7 cellular contexts compared by ENCODE assay signal in genomic region chr17:45343967-45344664, GRCh38. TPM values are rescaled to one million over a fixed set of nuclear protein-coding genes. Genes with fewer than 3 reads are reported as not detected.
A peak's percentile ranks its signal among the peaks of the same experiment; 100 is the strongest.
DNase-seq lines count a peak whose midpoint lies in the region; ATAC-seq, FAIRE-seq and TF ChIP-seq lines count a peak whose summit lies in the region.
"Not testable (repeated sequence)": the region's sequence is repeated elsewhere in the genome, so short reads cannot be mapped to it uniquely, and the experiment has no call there.

No MANE protein-coding gene starts in this region.

- H4K20me1 ChIP-seq in H9 (ENCODE audit: control insufficient read depth, insufficient read depth, insufficient read length); K562 (replicated peaks; ENCODE audit: control insufficient read depth, insufficient read depth, low read length); H1 (replicated peaks in 1 of 2; ENCODE audit: control insufficient read depth in 1 of 2, insufficient read depth in 2 of 2, low read length in 2 of 2); HepG2 (ENCODE audit: insufficient read depth, low read length): not testable (repeated sequence)

- not testable (repeated sequence) for TF ChIP-seq RAD21 in K562 (CRISPR knock-in tag; conservative IDR thresholded peaks at IDR 0.05 in 1 of 2, IDR thresholded peaks at IDR 0.05 in 1 of 2); H1 (IDR thresholded peaks at IDR 0.05 in 1 of 2, conservative IDR thresholded peaks at IDR 0.05 in 1 of 2; ENCODE audit: low read depth in 2 of 2, low read length in 2 of 2); HepG2 (CRISPR knock-in tag; IDR thresholded peaks at IDR 0.05)

- not testable (repeated sequence) for H3K79me2 ChIP-seq in H9 (ENCODE audit: insufficient read depth, low read length); K562 (ENCODE audit: control insufficient read depth, insufficient read depth, low read length); H1 (ENCODE audit: control insufficient read depth in 1 of 2, insufficient read depth in 2 of 2, low read length in 2 of 2); HepG2 (ENCODE audit: insufficient read depth, low read length)

- not testable (repeated sequence) for H3K27me3 ChIP-seq in H9 (ENCODE audit: insufficient read depth, low read length); Panc1 (ENCODE audit: control insufficient read depth, insufficient read depth, low read length); K562 (ENCODE audit: control insufficient read depth in 2 of 2, insufficient read depth in 2 of 2, low read length in 2 of 2); H1 (replicated peaks in 1 of 4; ENCODE audit: control insufficient read depth in 3 of 4, extremely low read depth in 1 of 4, insufficient read depth in 3 of 4, low read length in 3 of 4); suprapubic skin
- peaks cover 0 to 10% of the 10 kb centered on the region in 2 experiments; a peak in 2 of 5 replicates for H3K27me3 ChIP-seq in HepG2 (ENCODE audit: control insufficient read depth in 1 of 2, insufficient read depth in 2 of 2, low read length in 2 of 2)

- ATAC-seq in Panc1, K562, HepG2, sciatic nerve: not testable (repeated sequence)

- not testable (repeated sequence) for H2BK5ac ChIP-seq in H9 (ENCODE audit: insufficient read length, low read length); H1 (ENCODE audit: low read depth, low read length)

- H4K5ac ChIP-seq in H9 (ENCODE audit: insufficient read length, low read depth, low read length); H1 (ENCODE audit: insufficient read length, low read depth, low read length): not testable (repeated sequence)

- H3K27me3 Mint-ChIP-seq in H9 (ENCODE audit: low read depth), result not testable (repeated sequence)

- not testable (repeated sequence) for H4K8ac ChIP-seq in H9 (replicated peaks; ENCODE audit: insufficient read length, low read depth, low read length); H1 (ENCODE audit: extremely low read depth, insufficient read depth, low read length)

- not testable (repeated sequence) for H2AFZ ChIP-seq in H9 (ENCODE audit: low read length); K562 (ENCODE audit: low read depth, low read length); H1 (ENCODE audit: low read length); HepG2 (ENCODE audit: low read length)

- DNase-seq in H9, result peak; percentile 10
- not testable (repeated sequence) for DNase-seq in Panc1 (ENCODE audit: low read depth, low spot score); K562 (ENCODE audit: extremely low read depth in 1 of 4, low spot score in 3 of 4); H1 (ENCODE audit: low read depth in 1 of 2, low spot score in 2 of 2); HepG2 (ENCODE audit: low spot score)
- DNase-seq in sciatic nerve (ENCODE audit: low spot score), result peak; percentile 23
- peak; percentile 27 to 29 for DNase-seq in suprapubic skin (ENCODE audit: low spot score in 2 of 2)

- not testable (repeated sequence) for H3K9ac ChIP-seq in H9 (ENCODE audit: extremely low read depth, insufficient read length, low read length); K562 (ENCODE audit: insufficient read depth in 1 of 2, low read depth in 2 of 2, low read length in 2 of 2); H1 (replicated peaks in 1 of 4; ENCODE audit: extremely low read depth in 1 of 4, low read depth in 3 of 4, low read length in 3 of 4); HepG2 (ENCODE audit: insufficient read depth, low read depth, low read length)

- not testable (repeated sequence) for H3K4me3 Mint-ChIP-seq in H9

- H3K79me1 ChIP-seq in H9 (ENCODE audit: insufficient read depth, low read depth, low read length, poor library complexity, severe bottlenecking); H1 (ENCODE audit: low read depth, low read length): not testable (repeated sequence)

- H2BK20ac ChIP-seq in H9 (ENCODE audit: low read depth, low read length, poor library complexity, severe bottlenecking); H1 (ENCODE audit: low read length): not testable (repeated sequence)

- no CpG with 5 or more reads among the region's 10 CpGs for WGBS in H9 (ENCODE audit: extremely low coverage, insufficient read length, low lambda C conversion rate)
- 80% methylated on average over 6 of the region's 10 CpGs for WGBS in K562 (ENCODE audit: insufficient coverage, low coverage, missing lambda C conversion rate)
- WGBS in H1 (ENCODE audit: extremely low coverage in 1 of 2, insufficient coverage in 1 of 2, insufficient read length in 1 of 2, insufficient replicate concordance in 2 of 2, low coverage in 1 of 2, low lambda C conversion rate in 2 of 2, missing lambda C conversion rate in 1 of 2), 2 experiments, result 95% methylated on average over 10 of the region's 10 CpGs; no CpG with 5 or more reads in 1 of the 2 experiments
- WGBS in HepG2 (ENCODE audit: low lambda C conversion rate), result 65% methylated on average over 10 of the region's 10 CpGs
- 95% methylated on average over 10 of the region's 10 CpGs for WGBS in suprapubic skin

- in situ Hi-C loops in Panc1 (cut with HindIII; ENCODE audit: low pct_unique_long_range_greater_than_20kb, low sequenced_read_pairs); K562 (cut with MboI); HepG2 (cut with HindIII; ENCODE audit: extremely low pct_ligation_motif_present, low pct_unique_long_range_greater_than_20kb): not testable (repeated sequence)

- not testable (repeated sequence) for H3K4me2 ChIP-seq in H9 (ENCODE audit: insufficient read depth, insufficient read length, low read length); K562 (ENCODE audit: insufficient read depth, low read length); H1 (ENCODE audit: insufficient read depth in 1 of 2, low read depth in 2 of 2, low read length in 2 of 2); HepG2 (ENCODE audit: low read depth, low read length)

- not testable (repeated sequence) for H2BK120ac ChIP-seq in H9 (ENCODE audit: low read depth, low read length, poor library complexity, severe bottlenecking); H1 (replicated peaks; ENCODE audit: low read depth, low read length)

- not testable (repeated sequence) for H2AK5ac ChIP-seq in H9 (ENCODE audit: insufficient read length, low read length); H1 (ENCODE audit: low read depth, low read length)

- CTCF ChIA-PET in Panc1 (lab: Charles Lee); K562 (lab: Yijun Ruan, JAX; ENCODE audit: low intra/inter-chr PET ratio); HepG2 (lab: Yijun Ruan, JAX; ENCODE audit: low intra/inter-chr PET ratio, low total read pairs): not testable (repeated sequence)
- CTCF ChIA-PET in H1 (lab: Charles Lee; ENCODE audit: partially characterized antibody), result interaction anchor here (0.6 to 1.3 kb wide), 5 partner anchors 50 to 1365 kb away, joined by 3 to 4 read pairs (median 4); no protein-coding TSS in a partner anchor

- H3K23me2 ChIP-seq in H9 (ENCODE audit: insufficient read length, low read depth, low read length, poor library complexity, severe bottlenecking); H1 (ENCODE audit: low read depth, low read length): not testable (repeated sequence)

- not testable (repeated sequence) for H3K9me3 ChIP-seq in H9 (ENCODE audit: control insufficient read depth, low read depth, low read length); Panc1 (ENCODE audit: control insufficient read depth, insufficient read depth, low read depth, low read length); K562 (replicated peaks; ENCODE audit: control insufficient read depth, insufficient read depth, low read depth, low read length); H1 (ENCODE audit: insufficient read depth in 2 of 2, low read depth in 1 of 2, low read length in 1 of 2); HepG2 (ENCODE audit: low read length); suprapubic skin

- not testable (repeated sequence) for H3K27ac ChIP-seq in H9 (ENCODE audit: insufficient read length, low read depth, low read length); K562 (ENCODE audit: extremely low read depth, low read depth, low read length); H1 (ENCODE audit: low read depth, low read length); HepG2 (ENCODE audit: extremely low read length, insufficient read depth, low read length); suprapubic skin
- H3K27ac ChIP-seq in Panc1 (ENCODE audit: low read length), result peak overlapping the region; percentile 88; the same call in 1 of the 2 replicates

- BruUV-seq in Panc1 (replicated peaks; lab: Mats Ljungman, UMichigan); K562 (replicated peaks; lab: Mats Ljungman, UMichigan); HepG2 (replicated peaks; lab: Mats Ljungman, UMichigan): not testable (repeated sequence)

- H3K56ac ChIP-seq in H9 (ENCODE audit: insufficient read length, low read depth, low read length); H1 (replicated peaks; ENCODE audit: insufficient read length, low read depth, low read length): not testable (repeated sequence)

- FAIRE-seq in K562 (lab: Jason Lieb, UNC); H1 (lab: Jason Lieb, UNC); HepG2 (lab: Jason Lieb, UNC): not testable (repeated sequence)

- not testable (repeated sequence) for H2BK15ac ChIP-seq in H9 (ENCODE audit: low read depth, low read length); H1 (ENCODE audit: low read length)

- H3K4me3 ChIP-seq in Panc1 (ENCODE audit: low read depth in 2 of 2, low read length in 2 of 2); K562; H1 (ENCODE audit: extremely low read depth in 1 of 4, insufficient read depth in 2 of 4, low read depth in 3 of 4, low read length in 4 of 4); HepG2 (replicated peaks in 1 of 3; ENCODE audit: insufficient read depth in 1 of 3, low read depth in 2 of 3, low read length in 3 of 3); suprapubic skin: not testable (repeated sequence)

- not testable (repeated sequence) for H3T11ph ChIP-seq in H9 (ENCODE audit: low read length)

- peaks cover 20 to 28% of the 10 kb centered on the region in 2 experiments for H3K4me1 Mint-ChIP-seq in H9

- not testable (repeated sequence) for H3K9me1 ChIP-seq in K562 (ENCODE audit: control insufficient read depth, insufficient read depth, low read length)

- H4K91ac ChIP-seq in H9 (ENCODE audit: insufficient read length, low read depth, low read length); H1 (replicated peaks; ENCODE audit: insufficient read length, low read length): not testable (repeated sequence)

- TF ChIP-seq POLR2A in K562 (conservative IDR thresholded peaks at IDR 0.05); H1 (IDR thresholded peaks at IDR 0.05; ENCODE audit: control extremely low read depth in 1 of 2, low read depth in 2 of 2, low read length in 2 of 2); HepG2 (IDR thresholded peaks at IDR 0.05; ENCODE audit: insufficient read depth in 1 of 2, low read depth in 2 of 2, low read length in 2 of 2); suprapubic skin (IDR thresholded peaks at IDR 0.05): not testable (repeated sequence)

- intact Hi-C loops in Panc1 (cut with micrococcal nuclease; ENCODE audit: unreplicated experiment); K562 (cut with micrococcal nuclease); HepG2 (cut with micrococcal nuclease; ENCODE audit: unreplicated experiment); sciatic nerve (cut with DNase I): not testable (repeated sequence)

- not testable (repeated sequence) for H3K36me3 Mint-ChIP-seq in H9 (ENCODE audit: insufficient read depth in 1 of 3, low read depth in 3 of 3)

- not testable (repeated sequence) for H3K27ac Mint-ChIP-seq in H9

- TF ChIP-seq CTCF in H9 (conservative IDR thresholded peaks at IDR 0.05); Panc1 (IDR thresholded peaks at IDR 0.05); K562 (IDR thresholded peaks at IDR 0.05 in 2 of 3, conservative IDR thresholded peaks at IDR 0.05 in 1 of 3; ENCODE audit: insufficient read depth in 2 of 3, low read depth in 1 of 3, low read length in 3 of 3); H1 (IDR thresholded peaks at IDR 0.05; ENCODE audit: control extremely low read depth in 1 of 3, insufficient read depth in 1 of 3, low read depth in 1 of 3, low read length in 3 of 3); HepG2 (CRISPR knock-in tag; IDR thresholded peaks at IDR 0.05); suprapubic skin (IDR thresholded peaks at IDR 0.05): not testable (repeated sequence)

- H3K14ac ChIP-seq in H9 (ENCODE audit: insufficient read depth, low read length); H1 (ENCODE audit: insufficient read length): not testable (repeated sequence)

- H3K4me1 ChIP-seq in H9 (ENCODE audit: insufficient read depth, low read length); H1 (replicated peaks in 1 of 4; ENCODE audit: control insufficient read depth in 3 of 4, insufficient read depth in 4 of 4, low read length in 3 of 4): not testable (repeated sequence)
- H3K4me1 ChIP-seq in Panc1 (ENCODE audit: control insufficient read depth, insufficient read depth, low read length) (peaks cover 32% of the 10 kb centered on the region), K562 (replicated peaks in 1 of 2; ENCODE audit: control insufficient read depth in 2 of 2, insufficient read depth in 2 of 2, low read length in 2 of 2) (peaks cover 42 to 52% of the 10 kb centered on the region in 2 experiments), HepG2 (ENCODE audit: insufficient read depth, low read length) (peaks cover 17% of the 10 kb centered on the region), suprapubic skin (peaks cover 35% of the 10 kb centered on the region)

- H3K9me3 Mint-ChIP-seq in H9, result not testable (repeated sequence)

- not testable (repeated sequence) for H3K18ac ChIP-seq in H9 (ENCODE audit: insufficient read length, low read depth, low read length); H1 (ENCODE audit: extremely low read depth, low read length)

- not testable (repeated sequence) for H3K4ac ChIP-seq in H9 (ENCODE audit: low read depth, low read length); H1 (replicated peaks; ENCODE audit: insufficient read length, low read depth, low read length)

- not testable (repeated sequence) for H3K36me3 ChIP-seq in Panc1 (ENCODE audit: control insufficient read depth, insufficient read depth, low read length); K562 (ENCODE audit: control insufficient read depth, insufficient read depth, low read length); H1 (ENCODE audit: control insufficient read depth in 2 of 4, insufficient read depth in 4 of 4, low read length in 3 of 4); HepG2 (replicated peaks in 1 of 2; ENCODE audit: control insufficient read depth in 1 of 2, insufficient read depth in 2 of 2, low read length in 2 of 2); suprapubic skin

- H2BK12ac ChIP-seq in H9 (ENCODE audit: insufficient read length, low read depth, low read length); H1 (ENCODE audit: low read depth, low read length): not testable (repeated sequence)

- POLR2A ChIA-PET in Panc1 (lab: Charles Lee); H1 (lab: Charles Lee; ENCODE audit: partially characterized antibody); HepG2 (lab: Yijun Ruan, JAX): not testable (repeated sequence)
- POLR2A ChIA-PET in K562 (lab: Yijun Ruan, JAX), result interaction anchor here (0.7 kb wide), 1 partner anchor 58 kb away, joined by 3 read pairs; no protein-coding TSS in a partner anchor

- H3K23ac ChIP-seq in H9 (ENCODE audit: insufficient read length, low read depth, low read length); H1 (ENCODE audit: insufficient read length): not testable (repeated sequence)

- not testable (repeated sequence) for TF ChIP-seq EP300 in K562 (IDR thresholded peaks at IDR 0.05; ENCODE audit: low read length); H1 (IDR thresholded peaks at IDR 0.05; ENCODE audit: borderline replicate concordance in 1 of 2, low read depth in 2 of 2, low read length in 2 of 2); HepG2 (IDR thresholded peaks at IDR 0.05; ENCODE audit: low read depth in 2 of 2, low read length in 2 of 2); HepG2 (CRISPR knock-in tag; IDR thresholded peaks at IDR 0.05; ENCODE audit: borderline replicate concordance); suprapubic skin (IDR thresholded peaks at IDR 0.05)

RNA-seq across cellular contexts. Expression of gene MAP3K14, which starts 27.3 kb away (rescaled TPM):
- total RNA-seq in H9 (2021), result 7.6 and 7.8 TPM in 2 replicates
- total RNA-seq in Panc1 (2021; ENCODE audit: unreplicated experiment), result 80.8 TPM
- 60.3 TPM for polyA plus RNA-seq in Panc1 (2012; ENCODE audit: insufficient read length)
- total RNA-seq in K562 (2011; cell fraction: chromatin; rRNA removed; ENCODE audit: low replicate concordance), result 11.9 and 31.3 TPM in 2 replicates
- 14.3 and 19.3 TPM in 2 replicates for total RNA-seq in K562 (2011; cell fraction: nucleolus; rRNA removed)
- 11.7 and 12.4 TPM in 2 replicates for total RNA-seq in K562 (2011; cell fraction: nucleoplasm; rRNA removed)
- total RNA-seq in K562 (2014; rRNA removed), result 2.9 and 4.8 TPM in 2 replicates
- total RNA-seq in K562 (2014; rRNA removed; fragmentation: Illumina TruSeq; extraction: Trizol), result 0.99 and 1.8 TPM in 2 replicates
- 3.2 and 3.5 TPM in 2 replicates for total RNA-seq in K562 (2015; rRNA removed; fragmentation: Illumina TruSeq; extraction: Trizol)
- total RNA-seq in K562 (2021), result 7.9 and 8.7 TPM in 2 replicates
- 5.3 and 7.5 TPM in 2 replicates for polyA plus RNA-seq in K562 (2011; rRNA removed)
- 6.5 and 9.0 TPM in 2 replicates for polyA plus RNA-seq in K562 (2011; cell fraction: cytosol; rRNA removed)
- polyA plus RNA-seq in K562 (2011; cell fraction: nucleus; rRNA removed), result 16.1 and 28.3 TPM in 2 replicates
- polyA plus RNA-seq in K562 (2012), result 3.6 and 5.4 TPM in 2 replicates
- 3.7 and 3.9 TPM in 2 replicates for polyA plus RNA-seq in K562 (2014; fragmentation: Illumina TruSeq; extraction: Trizol)
- under 1 TPM; 0.45 to 0.56 TPM for polyA plus RNA-seq in K562 (2014; fragmentation: Nextera tagmentation; extraction: Ambion mirVana)
- polyA plus RNA-seq in K562 (2014; rRNA removed), result 4.9 TPM in 2 replicates
- polyA minus RNA-seq in K562 (2011; rRNA and poly(A)+ RNA removed), result 3.2 and 6.0 TPM in 2 replicates
- 4.9 and 5.2 TPM in 2 replicates for polyA minus RNA-seq in K562 (2011; cell fraction: cytosol; rRNA and poly(A)+ RNA removed)
- 7.8 and 8.2 TPM in 2 replicates for polyA minus RNA-seq in K562 (2011; cell fraction: nucleus; rRNA and poly(A)+ RNA removed)
- total RNA-seq in H1 (2021; fragmentation: NEBNext Ultra II Directional; extraction: Animal tissue kit (Norgen Biotek cat#: 25700)), result 6.1 and 6.7 TPM in 2 replicates
- 5.2 and 6.4 TPM in 2 replicates for polyA plus RNA-seq in H1 (2011; rRNA removed)
- 4.3 TPM for polyA plus RNA-seq in H1 (2011; cell fraction: cytosol; rRNA removed)
- 9.5 TPM for polyA plus RNA-seq in H1 (2011; cell fraction: nucleus; rRNA removed)
- 5.2 to 7.2 TPM (median 7.0 TPM) in 4 replicates for polyA plus RNA-seq in H1 (2012, experiment 1 of 2)
- polyA plus RNA-seq in H1 (2012, experiment 2 of 2), result 6.0 TPM
- 3.5 TPM for polyA plus RNA-seq in H1 (2013, experiment 1 of 2)
- 3.3 TPM for polyA plus RNA-seq in H1 (2013, experiment 2 of 2)
- polyA minus RNA-seq in H1 (2011; rRNA and poly(A)+ RNA removed), result 3.9 and 4.4 TPM in 2 replicates
- 3.0 TPM for polyA minus RNA-seq in H1 (2011; cell fraction: cytosol; rRNA and poly(A)+ RNA removed)
- polyA minus RNA-seq in H1 (2011; cell fraction: nucleus; rRNA and poly(A)+ RNA removed), result 5.4 TPM
- 1.2 and 2.6 TPM in 2 replicates for total RNA-seq in HepG2 (2016; rRNA removed; fragmentation: Illumina TruSeq; extraction: Trizol)
- total RNA-seq in HepG2 (2016; cell fraction: cytosol; rRNA removed; fragmentation: Illumina TruSeq; extraction: Trizol; ENCODE audit: low read depth), result 2.1 and 2.5 TPM in 2 replicates
- total RNA-seq in HepG2 (2016; cell fraction: insoluble cytoplasmic fraction; rRNA removed; fragmentation: Illumina TruSeq; extraction: Trizol), result 1.1 and 2.6 TPM in 2 replicates
- total RNA-seq in HepG2 (2016; cell fraction: membrane; rRNA removed; fragmentation: Illumina TruSeq; extraction: Trizol), result 2.1 and 2.4 TPM in 2 replicates
- 3.1 and 3.3 TPM in 2 replicates for total RNA-seq in HepG2 (2016; cell fraction: nucleus; rRNA removed; fragmentation: Illumina TruSeq; extraction: Trizol)
- 2.6 and 4.0 TPM in 2 replicates for polyA plus RNA-seq in HepG2 (2011; rRNA removed)
- 1.8 and 2.4 TPM in 2 replicates for polyA plus RNA-seq in HepG2 (2011; cell fraction: cytosol; rRNA removed)
- polyA plus RNA-seq in HepG2 (2011; cell fraction: nucleus; rRNA removed), result 10.1 and 10.7 TPM in 2 replicates
- 1.6 and 2.1 TPM in 2 replicates for polyA plus RNA-seq in HepG2 (2012)
- 1.6 and 2.0 TPM in 2 replicates for polyA plus RNA-seq in HepG2 (2016; cell fraction: cytosol; fragmentation: Illumina TruSeq; extraction: Trizol; ENCODE audit: low read depth)
- 1.3 and 1.9 TPM in 2 replicates for polyA plus RNA-seq in HepG2 (2016; cell fraction: insoluble cytoplasmic fraction; fragmentation: Illumina TruSeq; extraction: Trizol; ENCODE audit: low read depth)
- 1.6 and 2.3 TPM in 2 replicates for polyA plus RNA-seq in HepG2 (2016; cell fraction: membrane; fragmentation: Illumina TruSeq; extraction: Trizol; ENCODE audit: low read depth)
- 10.6 and 10.8 TPM in 2 replicates for polyA plus RNA-seq in HepG2 (2016; cell fraction: nucleus; fragmentation: Illumina TruSeq; extraction: Trizol; ENCODE audit: insufficient read depth, low read depth)
- 2.2 and 7.2 TPM in 2 replicates for polyA minus RNA-seq in HepG2 (2011; rRNA and poly(A)+ RNA removed; ENCODE audit: low replicate concordance)
- polyA minus RNA-seq in HepG2 (2011; cell fraction: cytosol; rRNA and poly(A)+ RNA removed), result 0.40 and 0.44 TPM in 2 replicates
- polyA minus RNA-seq in HepG2 (2011; cell fraction: nucleus; rRNA and poly(A)+ RNA removed), result 3.2 and 3.7 TPM in 2 replicates
- total RNA-seq in sciatic nerve, result 19.1 TPM
- 10 to 100 TPM in 3 of 4 donors, 1 to 10 TPM in 1; 9.6 to 14.4 (median 11.9) TPM for total RNA-seq in suprapubic skin
